Comparison of ENCODE assay signal across 8 cellular contexts in the genomic region with DNA sequence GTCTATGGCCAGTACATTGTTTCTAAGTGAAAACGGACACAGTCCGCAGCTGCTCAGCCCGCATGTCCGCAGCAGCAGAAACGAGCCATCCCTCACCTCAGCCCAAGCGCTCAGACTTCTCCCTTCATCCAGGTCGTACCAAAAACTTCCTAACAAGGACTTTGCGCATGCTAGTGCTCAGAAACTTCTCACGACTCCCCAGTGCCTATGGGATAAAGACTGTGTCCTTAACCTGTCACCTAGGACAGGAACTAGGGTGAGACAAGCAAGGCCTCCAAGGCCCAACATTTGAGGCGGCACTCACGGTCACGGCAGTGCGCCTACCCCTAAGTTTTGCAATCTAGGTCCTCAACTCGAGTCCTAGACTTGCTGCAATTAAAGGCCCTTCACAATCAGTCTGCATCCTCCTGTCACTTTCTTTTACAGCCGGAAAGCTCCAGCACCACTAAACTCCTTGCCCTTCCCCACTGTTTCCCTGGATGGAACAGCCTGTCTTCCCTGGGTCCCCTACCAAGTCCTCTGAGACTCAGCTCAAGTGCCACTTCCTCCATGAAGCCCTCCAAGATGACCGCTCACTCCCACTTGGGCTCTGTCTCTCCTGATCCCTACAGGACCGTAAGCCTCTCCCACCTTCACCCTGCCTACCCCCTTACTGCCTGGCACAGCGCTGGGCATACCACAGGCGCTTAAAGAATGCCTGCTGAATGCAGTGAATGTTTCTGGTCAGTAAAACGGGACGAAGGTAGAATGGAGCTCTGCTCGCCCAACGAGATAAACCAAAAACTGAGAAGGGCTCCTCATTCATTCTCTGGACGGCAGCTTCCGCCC. TPM values are rescaled to one million over a fixed set of nuclear protein-coding genes. Genes with fewer than 3 reads are reported as not detected.
DNase-seq lines count a peak whose midpoint lies in the region; ATAC-seq and TF ChIP-seq lines count a peak whose summit lies in the region.

No MANE protein-coding gene starts in this region.

- peak overlapping the region; percentile 61 for H3K27ac ChIP-seq in PC-3 (ENCODE audit: low read length)
- H3K27ac ChIP-seq in naive thymus-derived CD4-positive, alpha-beta T cell (ENCODE audit: low read depth, low read length), result peak overlapping the region; percentile 79

- peak overlapping the region; percentile 90 for H3K4me3 ChIP-seq in PC-3 (ENCODE audit: low read length)
- peak overlapping the region; percentile 93 for H3K4me3 ChIP-seq in naive thymus-derived CD4-positive, alpha-beta T cell (ENCODE audit: low read length)

- TF ChIP-seq CTCF in PC-3 (conservative IDR thresholded peaks at IDR 0.05; ENCODE audit: low read depth, low read length), result no peak

- peak overlapping the region; percentile 84 for H3K27ac Mint-ChIP-seq in T-helper 2 cell treated with Interferon-gamma antibody and Interleukin-4, amounts not matched to agents 5 μg/mL and 100 μg/mL, for 36 hours
- H3K27ac Mint-ChIP-seq in effector memory CD8-positive, alpha-beta T cell, result peak overlapping the region; percentile 91 to 92
- peak overlapping the region in 8 of 9 donors; percentile 1 to 89 (median 58) for H3K27ac Mint-ChIP-seq in naive thymus-derived CD4-positive, alpha-beta T cell

- H3K9ac ChIP-seq in PC-3 (ENCODE audit: low read length), result peak overlapping the region; percentile 98

- H3K4me3 Mint-ChIP-seq in T-helper 2 cell treated with Interferon-gamma antibody and Interleukin-4, amounts not matched to agents 5 μg/mL and 100 μg/mL, for 36 hours, result peak overlapping the region; percentile 99
- H3K4me3 Mint-ChIP-seq in effector memory CD8-positive, alpha-beta T cell, result peak overlapping the region; percentile 87 to 94
- peak overlapping the region; percentile 75 to 92 (median 86) for H3K4me3 Mint-ChIP-seq in naive thymus-derived CD4-positive, alpha-beta T cell

- TSS peak; percentile 50 for BruUV-seq in PC-3 (replicated peaks; lab: Mats Ljungman, UMichigan)

- no peaks in the 10 kb centered on the region for H3K36me3 ChIP-seq in PC-3 (ENCODE audit: low read depth, low read length)
- no peaks in the 10 kb centered on the region for H3K36me3 ChIP-seq in naive thymus-derived CD4-positive, alpha-beta T cell (ENCODE audit: control insufficient read depth in 2 of 3, insufficient read depth in 3 of 3, low read length in 3 of 3)

- H3K36me3 Mint-ChIP-seq in T-helper 2 cell treated with Interferon-gamma antibody and Interleukin-4, amounts not matched to agents 5 μg/mL and 100 μg/mL, for 36 hours (ENCODE audit: low read depth), result peaks cover 18% of the 10 kb centered on the region
- peaks cover 6% of the 10 kb centered on the region for H3K36me3 Mint-ChIP-seq in effector memory CD8-positive, alpha-beta T cell (ENCODE audit: insufficient read depth)
- peaks cover 0 to 12% (median 0%) of the 10 kb centered on the region in 5 donors for H3K36me3 Mint-ChIP-seq in naive thymus-derived CD4-positive, alpha-beta T cell

- no peaks in the 10 kb centered on the region for H3F3A ChIP-seq in PC-3 (ENCODE audit: low read length, unreplicated experiment)

- H3K9me3 Mint-ChIP-seq in T-helper 2 cell treated with Interferon-gamma antibody and Interleukin-4, amounts not matched to agents 5 μg/mL and 100 μg/mL, for 36 hours, result no peaks in the 10 kb centered on the region
- H3K9me3 Mint-ChIP-seq in effector memory CD8-positive, alpha-beta T cell, result no peaks in the 10 kb centered on the region
- H3K9me3 Mint-ChIP-seq in naive thymus-derived CD4-positive, alpha-beta T cell, result no peaks in the 10 kb centered on the region

- 0 out of 2 replicates have a peak, but pooled peaks cover 19% of the 10 kb centered on the region for H4K20me1 ChIP-seq in PC-3 (ENCODE audit: low read length)

- peaks cover 35% of the 10 kb centered on the region for H3K4me1 Mint-ChIP-seq in T-helper 2 cell treated with Interferon-gamma antibody and Interleukin-4, amounts not matched to agents 5 μg/mL and 100 μg/mL, for 36 hours (ENCODE audit: low read depth)
- peaks cover 23 to 25% of the 10 kb centered on the region in 2 donors for H3K4me1 Mint-ChIP-seq in effector memory CD8-positive, alpha-beta T cell (ENCODE audit: low read depth in 2 of 2)
- H3K4me1 Mint-ChIP-seq in naive thymus-derived CD4-positive, alpha-beta T cell, result peaks cover 31 to 45% (median 40%) of the 10 kb centered on the region in 7 donors

- no peaks in the 10 kb centered on the region for H3K9me2 ChIP-seq in PC-3 (replicated peaks; ENCODE audit: low read length)

- CTCF ChIA-PET in PC-3 (lab: Charles Lee), result no interaction called here
- CTCF ChIA-PET in naive thymus-derived CD4-positive, alpha-beta T cell (lab: Charles Lee), result no interaction called here

- H3K4me2 ChIP-seq in PC-3 (ENCODE audit: low read length), result peak overlapping the region; percentile 93

- peaks cover 60% of the 10 kb centered on the region for H3K79me2 ChIP-seq in PC-3 (ENCODE audit: low read length)

- no peaks in the 10 kb centered on the region for H3K9me3 ChIP-seq in PC-3 (ENCODE audit: low read length)
- no peaks in the 10 kb centered on the region for H3K9me3 ChIP-seq in naive thymus-derived CD4-positive, alpha-beta T cell (ENCODE audit: control insufficient read depth in 2 of 3, low read length in 3 of 3)

- no peak for DNase-seq in T-helper 2 cell treated with Interferon-gamma antibody and Interleukin-4, amounts not matched to agents 5 μg/mL and 100 μg/mL, for 36 hours (ENCODE audit: low spot score)
- DNase-seq in T-helper 2 cell, result no peak
- DNase-seq in PC-3, result peak; percentile 9
- DNase-seq in effector memory CD8-positive, alpha-beta T cell, result no peak
- no peak for DNase-seq in naive thymus-derived CD4-positive, alpha-beta T cell
- DNase-seq in sciatic nerve (ENCODE audit: low spot score), result no peak

- peaks cover 16% of the 10 kb centered on the region for H3K4me1 ChIP-seq in PC-3 (ENCODE audit: insufficient read depth, low read length)
- H3K4me1 ChIP-seq in naive thymus-derived CD4-positive, alpha-beta T cell (ENCODE audit: control insufficient read depth in 2 of 2, insufficient read depth in 2 of 2, low read length in 2 of 2), result peaks cover 0 to 17% of the 10 kb centered on the region in 2 donors

- peaks cover 4% of the 10 kb centered on the region for H3K27me3 Mint-ChIP-seq in T-helper 2 cell treated with Interferon-gamma antibody and Interleukin-4, amounts not matched to agents 5 μg/mL and 100 μg/mL, for 36 hours (ENCODE audit: low read depth)
- H3K27me3 Mint-ChIP-seq in effector memory CD8-positive, alpha-beta T cell, result peaks cover 2 to 4% of the 10 kb centered on the region in 2 donors
- peaks cover 0 to 3% (median 0%) of the 10 kb centered on the region in 5 donors for H3K27me3 Mint-ChIP-seq in naive thymus-derived CD4-positive, alpha-beta T cell

- ATAC-seq in PC-3 (peak; percentile 2; the same call in 1 of the 2 replicates), HG03175 (IDR thresholded peaks at IDR 0.05; ENCODE audit: unreplicated experiment) (no peak), sciatic nerve (no peak), GM18907 (IDR thresholded peaks at IDR 0.05; ENCODE audit: unreplicated experiment) (no peak)
- no peak for ATAC-seq in effector memory CD8-positive, alpha-beta T cell (replicated peaks)
- ATAC-seq in naive thymus-derived CD4-positive, alpha-beta T cell, result no peak

- POLR2A ChIA-PET in PC-3 (lab: Charles Lee; ENCODE audit: unreplicated experiment), result no interaction called here
- POLR2A ChIA-PET in naive thymus-derived CD4-positive, alpha-beta T cell (lab: Charles Lee), result interaction anchor here (0.9 to 2.3 kb wide), 6 partner anchors 13 to 174 kb away, joined by 3 to 16 read pairs (median 4); a partner anchor contains a TSS

- intact Hi-C loops in PC-3 (cut with micrococcal nuclease), result no loop called here
- intact Hi-C loops in naive thymus-derived CD4-positive, alpha-beta T cell (cut with micrococcal nuclease), result loop anchor here in 1 of 2 donors (10.0 kb wide), 1 partner anchor 936 kb away; a partner anchor contains a TSS
- intact Hi-C loops in sciatic nerve (cut with DNase I), result no loop called here

- no peaks in the 10 kb centered on the region for H3K27me3 ChIP-seq in PC-3 (ENCODE audit: low read length)
- no peaks in the 10 kb centered on the region for H3K27me3 ChIP-seq in naive thymus-derived CD4-positive, alpha-beta T cell (ENCODE audit: control insufficient read depth in 2 of 2, insufficient read depth in 2 of 2, low read length in 2 of 2)

- peak overlapping the region; percentile 76 for H2AFZ ChIP-seq in PC-3 (ENCODE audit: low read length)

RNA-seq across cellular contexts. Expression of a gene that starts 1.2 kb away (rescaled TPM):
- total RNA-seq in PC-3 (2014; rRNA removed), result 33.4 and 42.2 TPM in 2 replicates
- 10 to 100 TPM; 15.0 to 66.6 (median 19.0) TPM for total RNA-seq in naive thymus-derived CD4-positive, alpha-beta T cell
- 1 to 10 TPM; 2.8 to 3.9 TPM for polyA plus RNA-seq in naive thymus-derived CD4-positive, alpha-beta T cell
- 15.0 TPM for total RNA-seq in sciatic nerve

RNA-seq across cellular contexts. Expression of a gene that starts 23.2 kb away (rescaled TPM):
- total RNA-seq in PC-3 (2014; rRNA removed), result 4.5 and 4.8 TPM in 2 replicates
- 10 to 100 TPM in 1 of 5 experiments, 1 to 10 TPM in 4; 2.5 to 14.6 (median 3.9) TPM for total RNA-seq in naive thymus-derived CD4-positive, alpha-beta T cell
- polyA plus RNA-seq in naive thymus-derived CD4-positive, alpha-beta T cell, result under 1 TPM; 0.13 to 0.29 TPM
- total RNA-seq in sciatic nerve, result 12.8 TPM

RNA-seq across cellular contexts. Expression of a gene that starts 49.2 kb away (rescaled TPM):
- 19.4 and 22.1 TPM in 2 replicates for total RNA-seq in PC-3 (2014; rRNA removed)
- 10 to 100 TPM; 56.5 to 73.2 (median 62.0) TPM for total RNA-seq in naive thymus-derived CD4-positive, alpha-beta T cell
- polyA plus RNA-seq in naive thymus-derived CD4-positive, alpha-beta T cell, result 10 to 100 TPM; 12.0 to 12.7 TPM
- total RNA-seq in sciatic nerve, result 58.0 TPM
